ENCODE assay signal across 1 cellular context in the genomic region with DNA sequence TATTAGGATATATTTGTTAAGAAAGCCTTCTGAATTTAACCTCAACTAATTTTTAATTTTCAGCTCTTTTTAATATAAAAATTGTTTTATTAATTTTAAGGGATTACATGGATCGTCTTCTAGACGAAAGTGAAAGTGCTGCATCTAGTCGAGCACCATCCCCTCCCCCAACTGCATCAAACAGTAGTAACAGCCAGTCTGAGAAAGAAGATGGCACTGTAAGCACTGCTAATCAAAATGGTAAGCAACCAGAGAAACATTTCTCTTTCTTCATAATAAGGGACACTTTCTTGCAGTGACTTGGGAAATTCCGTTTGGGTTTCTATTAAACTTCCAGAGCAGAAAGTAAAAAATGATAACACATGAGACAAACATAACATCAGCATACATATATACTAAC.
TF ChIP-seq lines count a peak whose summit lies in the region.

No MANE protein-coding gene starts in this region.

TF ChIP-seq in GM23338, 12 proteins besides CTCF, POLR2A, EP300 and RAD21 (continued from another document):
- TF ChIP-seq, protein P1, sequence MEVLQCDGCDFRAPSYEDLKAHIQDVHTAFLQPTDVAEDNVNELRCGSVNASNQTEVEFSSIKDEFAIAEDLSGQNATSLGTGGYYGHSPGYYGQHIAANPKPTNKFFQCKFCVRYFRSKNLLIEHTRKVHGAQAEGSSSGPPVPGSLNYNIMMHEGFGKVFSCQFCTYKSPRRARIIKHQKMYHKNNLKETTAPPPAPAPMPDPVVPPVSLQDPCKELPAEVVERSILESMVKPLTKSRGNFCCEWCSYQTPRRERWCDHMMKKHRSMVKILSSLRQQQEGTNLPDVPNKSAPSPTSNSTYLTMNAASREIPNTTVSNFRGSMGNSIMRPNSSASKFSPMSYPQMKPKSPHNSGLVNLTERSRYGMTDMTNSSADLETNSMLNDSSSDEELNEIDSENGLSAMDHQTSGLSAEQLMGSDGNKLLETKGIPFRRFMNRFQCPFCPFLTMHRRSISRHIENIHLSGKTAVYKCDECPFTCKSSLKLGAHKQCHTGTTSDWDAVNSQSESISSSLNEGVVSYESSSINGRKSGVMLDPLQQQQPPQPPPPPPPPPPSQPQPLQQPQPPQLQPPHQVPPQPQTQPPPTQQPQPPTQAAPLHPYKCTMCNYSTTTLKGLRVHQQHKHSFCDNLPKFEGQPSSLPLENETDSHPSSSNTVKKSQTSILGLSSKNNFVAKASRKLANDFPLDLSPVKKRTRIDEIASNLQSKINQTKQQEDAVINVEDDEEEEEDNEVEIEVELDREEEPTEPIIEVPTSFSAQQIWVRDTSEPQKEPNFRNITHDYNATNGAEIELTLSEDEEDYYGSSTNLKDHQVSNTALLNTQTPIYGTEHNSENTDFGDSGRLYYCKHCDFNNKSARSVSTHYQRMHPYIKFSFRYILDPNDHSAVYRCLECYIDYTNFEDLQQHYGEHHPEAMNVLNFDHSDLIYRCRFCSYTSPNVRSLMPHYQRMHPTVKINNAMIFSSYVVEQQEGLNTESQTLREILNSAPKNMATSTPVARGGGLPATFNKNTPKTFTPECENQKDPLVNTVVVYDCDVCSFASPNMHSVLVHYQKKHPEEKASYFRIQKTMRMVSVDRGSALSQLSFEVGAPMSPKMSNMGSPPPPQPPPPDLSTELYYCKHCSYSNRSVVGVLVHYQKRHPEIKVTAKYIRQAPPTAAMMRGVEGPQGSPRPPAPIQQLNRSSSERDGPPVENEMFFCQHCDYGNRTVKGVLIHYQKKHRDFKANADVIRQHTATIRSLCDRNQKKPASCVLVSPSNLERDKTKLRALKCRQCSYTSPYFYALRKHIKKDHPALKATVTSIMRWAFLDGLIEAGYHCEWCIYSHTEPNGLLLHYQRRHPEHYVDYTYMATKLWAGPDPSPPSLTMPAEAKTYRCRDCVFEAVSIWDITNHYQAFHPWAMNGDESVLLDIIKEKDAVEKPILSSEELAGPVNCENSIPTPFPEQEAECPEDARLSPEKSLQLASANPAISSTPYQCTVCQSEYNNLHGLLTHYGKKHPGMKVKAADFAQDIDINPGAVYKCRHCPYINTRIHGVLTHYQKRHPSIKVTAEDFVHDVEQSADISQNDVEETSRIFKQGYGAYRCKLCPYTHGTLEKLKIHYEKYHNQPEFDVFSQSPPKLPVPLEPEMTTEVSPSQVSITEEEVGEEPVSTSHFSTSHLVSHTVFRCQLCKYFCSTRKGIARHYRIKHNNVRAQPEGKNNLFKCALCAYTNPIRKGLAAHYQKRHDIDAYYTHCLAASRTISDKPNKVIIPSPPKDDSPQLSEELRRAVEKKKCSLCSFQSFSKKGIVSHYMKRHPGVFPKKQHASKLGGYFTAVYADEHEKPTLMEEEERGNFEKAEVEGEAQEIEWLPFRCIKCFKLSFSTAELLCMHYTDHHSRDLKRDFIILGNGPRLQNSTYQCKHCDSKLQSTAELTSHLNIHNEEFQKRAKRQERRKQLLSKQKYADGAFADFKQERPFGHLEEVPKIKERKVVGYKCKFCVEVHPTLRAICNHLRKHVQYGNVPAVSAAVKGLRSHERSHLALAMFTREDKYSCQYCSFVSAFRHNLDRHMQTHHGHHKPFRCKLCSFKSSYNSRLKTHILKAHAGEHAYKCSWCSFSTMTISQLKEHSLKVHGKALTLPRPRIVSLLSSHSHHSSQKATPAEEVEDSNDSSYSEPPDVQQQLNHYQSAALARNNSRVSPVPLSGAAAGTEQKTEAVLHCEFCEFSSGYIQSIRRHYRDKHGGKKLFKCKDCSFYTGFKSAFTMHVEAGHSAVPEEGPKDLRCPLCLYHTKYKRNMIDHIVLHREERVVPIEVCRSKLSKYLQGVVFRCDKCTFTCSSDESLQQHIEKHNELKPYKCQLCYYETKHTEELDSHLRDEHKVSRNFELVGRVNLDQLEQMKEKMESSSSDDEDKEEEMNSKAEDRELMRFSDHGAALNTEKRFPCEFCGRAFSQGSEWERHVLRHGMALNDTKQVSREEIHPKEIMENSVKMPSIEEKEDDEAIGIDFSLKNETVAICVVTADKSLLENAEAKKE (CRISPR knock-in tag; IDR thresholded peaks at IDR 0.05), result no peak
- TF ChIP-seq POLR2AphosphoS5 (IDR thresholded peaks at IDR 0.05; ENCODE audit: low read depth) (no peak), NANOG (IDR thresholded peaks at IDR 0.05; ENCODE audit: borderline replicate concordance) (no peak)
